ENCODE assay signal across 8 cellular contexts in the genomic region with DNA sequence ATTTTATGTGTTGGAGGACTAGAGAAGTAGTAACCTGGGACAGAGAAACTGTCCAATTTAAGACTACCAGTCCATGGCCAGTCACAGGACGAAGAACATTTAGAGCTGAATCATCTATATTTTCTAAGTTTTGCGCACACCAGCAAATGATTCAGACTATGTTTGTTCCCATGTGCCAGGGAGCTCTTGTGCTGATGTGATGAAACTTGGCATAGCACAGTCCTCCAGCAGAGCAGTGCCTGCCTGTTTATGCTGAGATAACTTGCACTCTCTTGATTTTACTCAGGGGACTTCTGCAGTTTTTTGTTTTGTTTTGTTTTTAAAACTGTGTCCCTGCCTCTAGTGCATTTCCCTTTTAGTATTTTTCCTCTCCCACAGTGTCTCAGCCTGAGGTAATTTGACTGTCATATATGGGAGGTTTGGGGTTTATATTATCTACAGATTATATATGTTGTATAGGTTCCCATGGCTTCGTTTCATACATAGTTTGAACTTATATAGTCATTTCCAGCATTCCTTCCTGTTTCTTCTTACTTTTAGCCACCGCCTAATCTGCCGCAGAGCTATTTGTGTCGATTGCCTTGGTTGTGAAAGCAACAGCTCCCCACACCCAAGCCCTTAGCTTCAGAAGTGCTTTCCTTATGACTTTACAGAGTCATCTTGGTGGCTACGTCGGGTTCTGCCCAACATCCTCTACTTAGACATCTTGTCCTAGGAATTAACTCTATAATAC. TPM values are rescaled to one million over a fixed set of nuclear protein-coding genes. Genes with fewer than 3 reads are reported as not detected.
DNase-seq lines count a peak whose midpoint lies in the region; ATAC-seq and TF ChIP-seq lines count a peak whose summit lies in the region.

No MANE protein-coding gene starts in this region.

- no peaks in the 10 kb centered on the region for H3K9me3 Mint-ChIP-seq in effector memory CD8-positive, alpha-beta T cell
- no peaks in the 10 kb centered on the region for H3K9me3 Mint-ChIP-seq in Caco-2 (ENCODE audit: unreplicated experiment)

- H3K27me3 ChIP-seq in PC-3 (ENCODE audit: low read length) (no peaks in the 10 kb centered on the region), psoas muscle (ENCODE audit: insufficient read depth in 3 of 3, low read length in 2 of 3) (no peaks in the 10 kb centered on the region), Caco-2 (replicated peaks; ENCODE audit: control insufficient read depth, insufficient read depth, low read length) (no peaks in the 10 kb centered on the region; the same call in 1 of the 2 replicates)

- H3K4me3 ChIP-seq in PC-3 (ENCODE audit: low read length): no peak overlapping the region
- H3K4me3 ChIP-seq in psoas muscle: peak overlapping the region; percentile 50
- no peak overlapping the region for H3K4me3 ChIP-seq in Caco-2 (ENCODE audit: low read depth, low read length)

- H3K27ac Mint-ChIP-seq in effector memory CD8-positive, alpha-beta T cell: peak overlapping the region; percentile 31 to 79
- H3K27ac Mint-ChIP-seq in Caco-2 (ENCODE audit: unreplicated experiment): no peak overlapping the region

- H3K9me2 ChIP-seq in PC-3 (replicated peaks; ENCODE audit: low read length): no peaks in the 10 kb centered on the region

- H3K79me2 ChIP-seq in PC-3 (ENCODE audit: low read length): no peaks in the 10 kb centered on the region

- H3K4me1 ChIP-seq in PC-3 (ENCODE audit: insufficient read depth, low read length): no peaks in the 10 kb centered on the region
- H3K4me1 ChIP-seq in psoas muscle: peaks cover 70% of the 10 kb centered on the region
- peaks cover 10% of the 10 kb centered on the region for H3K4me1 ChIP-seq in Caco-2

- no peak overlapping the region for H3K4me2 ChIP-seq in PC-3 (ENCODE audit: low read length)

- peaks cover 0 to 7% of the 10 kb centered on the region in 2 donors for H3K27me3 Mint-ChIP-seq in effector memory CD8-positive, alpha-beta T cell
- peaks cover 14% of the 10 kb centered on the region for H3K27me3 Mint-ChIP-seq in Caco-2 (ENCODE audit: insufficient read depth, unreplicated experiment)

- 5 to 24% (median 7%) methylated on average over 8 of the region's 8 CpGs for WGBS in psoas muscle, 3 donors

- H2AFZ ChIP-seq in PC-3 (ENCODE audit: low read length): no peak overlapping the region

- H3K27ac ChIP-seq in PC-3 (ENCODE audit: low read length) (no peak overlapping the region), psoas muscle (peak overlapping the region; percentile 93)

- TF ChIP-seq CTCF in PC-3 (conservative IDR thresholded peaks at IDR 0.05; ENCODE audit: low read depth, low read length) (no peak), psoas muscle (IDR thresholded peaks at IDR 0.05) (no peak), Caco-2 (IDR thresholded peaks at IDR 0.05; ENCODE audit: insufficient read depth in 1 of 2, low read depth in 1 of 2, low read length in 1 of 2, severe bottlenecking in 1 of 2, unreplicated experiment in 1 of 2) (no peak)

- H3K9me3 ChIP-seq in PC-3 (ENCODE audit: low read length): no peaks in the 10 kb centered on the region
- no peaks in the 10 kb centered on the region for H3K9me3 ChIP-seq in psoas muscle
- H3K9me3 ChIP-seq in Caco-2: no peaks in the 10 kb centered on the region

- peak overlapping the region; percentile 32 to 62 for H3K4me3 Mint-ChIP-seq in effector memory CD8-positive, alpha-beta T cell
- H3K4me3 Mint-ChIP-seq in Caco-2 (ENCODE audit: unreplicated experiment): no peak overlapping the region

- H3K36me3 Mint-ChIP-seq in effector memory CD8-positive, alpha-beta T cell (ENCODE audit: insufficient read depth): no peaks in the 10 kb centered on the region
- H3K36me3 Mint-ChIP-seq in Caco-2 (ENCODE audit: insufficient read depth, unreplicated experiment): no peaks in the 10 kb centered on the region

- H3K4me1 Mint-ChIP-seq in effector memory CD8-positive, alpha-beta T cell (ENCODE audit: low read depth in 2 of 2): peaks cover 9% of the 10 kb centered on the region in 2 donors
- peaks cover 10% of the 10 kb centered on the region for H3K4me1 Mint-ChIP-seq in Caco-2 (ENCODE audit: low read depth, unreplicated experiment)

- intact Hi-C loops in PC-3 (cut with micrococcal nuclease) (no loop called here), psoas muscle (cut with DNase I) (loop anchor here in 1 of 2 donors (10.0 kb wide), 1 partner anchor 73 kb away; no protein-coding TSS in a partner anchor), Caco-2 (cut with micrococcal nuclease; ENCODE audit: unreplicated experiment) (no loop called here)

- H3K36me3 ChIP-seq in PC-3 (ENCODE audit: low read depth, low read length) (no peaks in the 10 kb centered on the region), psoas muscle (ENCODE audit: insufficient read depth in 1 of 2, low read depth in 1 of 2) (no peaks in the 10 kb centered on the region), Caco-2 (ENCODE audit: control insufficient read depth, insufficient read depth, low read length) (no peaks in the 10 kb centered on the region)

- H3F3A ChIP-seq in PC-3 (ENCODE audit: low read length, unreplicated experiment): no peaks in the 10 kb centered on the region

- POLR2A ChIA-PET in PC-3 (lab: Charles Lee; ENCODE audit: unreplicated experiment) (no interaction called here), Caco-2 (lab: Charles Lee) (no interaction called here)

- peak; percentile 33 for DNase-seq in PC-3
- peak in 1 of 3 experiments; percentile 10 for DNase-seq in effector memory CD8-positive, alpha-beta T cell
- peak; percentile 37 to 77 for DNase-seq in psoas muscle
- no peak for DNase-seq in SW480 (ENCODE audit: low spot score)
- DNase-seq in Caco-2: no peak
- no peak for DNase-seq in NK-92 (lab: John Stamatoyannopoulos, UW; ENCODE audit: unreplicated experiment)

- ATAC-seq in GM18868 (IDR thresholded peaks at IDR 0.05; ENCODE audit: unreplicated experiment) (peak; percentile 88), HG02623 (IDR thresholded peaks at IDR 0.05; ENCODE audit: unreplicated experiment) (peak; percentile 86), PC-3 (peak; percentile 71), psoas muscle (peak; percentile 86 to 90 (median 88))
- peak; percentile 85 for ATAC-seq in effector memory CD8-positive, alpha-beta T cell (replicated peaks)

- no peak overlapping the region for H3K9ac ChIP-seq in PC-3 (ENCODE audit: low read length)

- CTCF ChIA-PET in PC-3 (lab: Charles Lee) (no interaction called here), Caco-2 (lab: Charles Lee) (no interaction called here)

- BruUV-seq in PC-3 (replicated peaks; lab: Mats Ljungman, UMichigan) (no TSS peak), Caco-2 (replicated peaks; lab: Mats Ljungman, UMichigan) (no TSS peak)

- no peaks in the 10 kb centered on the region for H4K20me1 ChIP-seq in PC-3 (ENCODE audit: low read length)

RNA-seq across cellular contexts. Expression of gene PPM1L, which starts 45.5 kb away (rescaled TPM):
- total RNA-seq in PC-3 (2014; rRNA removed): 2.4 and 7.0 TPM in 2 replicates
- total RNA-seq in psoas muscle: 10 to 100 TPM; 66.0 to 76.1 (median 68.2) TPM
- 10 to 100 TPM in 2 of 3 donors, 1 to 10 TPM in 1; 6.2 to 41.7 (median 10.5) TPM for polyA plus RNA-seq in psoas muscle
- total RNA-seq in Caco-2 (2022): 2.0 and 2.4 TPM in 2 replicates

Comparison
In these comparisons a context has a peak if more than half of its experiments do, and no peak if none do; other contexts are left out.
1. DNase-seq: peak in PC-3 (single experiment) and psoas muscle (2 of 2); none in SW480 (single experiment), Caco-2 (0 of 2) and NK-92 (single experiment).
2. Peak in every context shown above with its lines, with median percentiles within 50 percentile points of each other: ATAC-seq.